11 cellular contexts compared by ENCODE assay signal in the genomic region with DNA sequence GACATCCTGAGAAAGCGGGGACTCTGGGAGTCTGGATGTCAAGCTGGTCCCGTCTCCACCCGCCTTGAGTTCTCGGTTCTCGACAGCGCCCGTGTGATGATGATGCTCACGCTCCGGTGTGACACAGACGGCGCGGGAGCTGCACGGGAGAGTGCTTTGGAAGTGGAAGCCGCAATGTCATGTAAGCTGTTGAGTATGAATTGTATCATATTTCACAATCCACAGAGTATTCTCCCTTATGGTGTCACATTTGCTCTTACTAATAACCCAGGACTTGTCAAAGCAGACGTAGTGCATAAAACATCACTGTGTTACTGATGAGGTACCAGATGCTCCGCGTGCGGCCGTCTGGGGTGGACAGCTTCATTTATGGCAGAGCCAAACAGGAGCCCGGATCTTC.
A peak's percentile ranks its signal among the peaks of the same experiment; 100 is the strongest.
DNase-seq lines count a peak whose midpoint lies in the region; ATAC-seq and TF ChIP-seq lines count a peak whose summit lies in the region.
"Had no signal": no experiment of that assay in that cellular context is flagged by ENCODE, and none has a peak within 500 bp of the region (broad histone marks: within the 10 kb centered on the region; RNA-seq: fewer than 3 reads in every experiment).

No MANE protein-coding gene starts in this region.

- H3K4ac ChIP-seq in trophoblast cell (ENCODE audit: low read depth, low read length) = no peak overlapping the region

- no peak for ATAC-seq in CD8-positive, alpha-beta T cell
- no peak for ATAC-seq in activated naive CD8-positive, alpha-beta T cell treated with anti-CD3 and anti-CD28 coated beads, Interleukin-2, amount 10 ng/mL, durations not matched to agents 7 days and 5 days (ENCODE audit: low read depth)
- ATAC-seq in GM21447 (IDR thresholded peaks at IDR 0.05; ENCODE audit: unreplicated experiment) = no peak

- peaks cover 47% of the 10 kb centered on the region for H3K36me3 Mint-ChIP-seq in CD8-positive, alpha-beta T cell
- peaks cover 26% of the 10 kb centered on the region for H3K36me3 Mint-ChIP-seq in activated naive CD8-positive, alpha-beta T cell treated with anti-CD3 and anti-CD28 coated beads, Interleukin-2, amount 10 ng/mL, durations not matched to agents 7 days and 5 days

- no peaks in the 10 kb centered on the region for H3K9me3 ChIP-seq in CD8-positive, alpha-beta T cell (ENCODE audit: low read length)
- H3K9me3 ChIP-seq in Loucy (ENCODE audit: insufficient read depth, low read depth, low read length) (no peaks in the 10 kb centered on the region), trophoblast cell (ENCODE audit: insufficient read depth, low read depth, low read length) (peaks cover 2% of the 10 kb centered on the region)
- H3K9me3 ChIP-seq: neutrophil, SJCRH30 had no signal

- no peak overlapping the region for H2AFZ ChIP-seq in Loucy (ENCODE audit: low read length)
- no peak overlapping the region for H2AFZ ChIP-seq in trophoblast cell (ENCODE audit: insufficient read depth, low read length, poor library complexity)

- CTCF ChIA-PET in CD8-positive, alpha-beta T cell (lab: Charles Lee) = interaction anchor here (0.6 to 2.4 kb wide), 17 partner anchors 9 to 672 kb away, joined by 3 to 13 read pairs (median 3); no protein-coding TSS in a partner anchor

- H3K9ac ChIP-seq in Loucy (ENCODE audit: low read depth, low read length, poor library complexity, severe bottlenecking) (peak overlapping the region; percentile 61), trophoblast cell (ENCODE audit: low read length) (no peak overlapping the region)

- intact Hi-C loops in CD8-positive, alpha-beta T cell (cut with DNase I, micrococcal nuclease) = loop anchor here (2.0 to 5.0 kb wide), 6 partner anchors 13 to 197 kb away; no protein-coding TSS in a partner anchor

- H3K79me2 ChIP-seq in Loucy (ENCODE audit: insufficient read depth, low read length) (peaks cover 38% of the 10 kb centered on the region; the same call in 1 of the 2 replicates), trophoblast cell (ENCODE audit: control insufficient read depth, insufficient read depth, low read length, poor library complexity) (no peaks in the 10 kb centered on the region)

- H2BK120ac ChIP-seq in trophoblast cell (ENCODE audit: insufficient read depth, low read length, poor library complexity) = no peak overlapping the region

- peak overlapping the region; percentile 38 for H2BK12ac ChIP-seq in trophoblast cell (ENCODE audit: low read length)

- peak overlapping the region; percentile 12 for H3K18ac ChIP-seq in trophoblast cell (ENCODE audit: low read length)

- no peaks in the 10 kb centered on the region for H3K9me2 ChIP-seq in Loucy (replicated peaks; ENCODE audit: low read depth, low read length)

- no peak overlapping the region for H2AK5ac ChIP-seq in trophoblast cell (ENCODE audit: low read length)

- no peaks in the 10 kb centered on the region for H3K36me3 ChIP-seq in CD8-positive, alpha-beta T cell (ENCODE audit: insufficient read depth, low read length)
- H3K36me3 ChIP-seq in Loucy (ENCODE audit: insufficient read depth, low read length) (peaks cover 7% of the 10 kb centered on the region; the same call in 1 of the 2 replicates), trophoblast cell (ENCODE audit: control insufficient read depth in 1 of 2, insufficient read depth in 2 of 2, low read length in 2 of 2) (no peaks in the 10 kb centered on the region)
- H3K36me3 ChIP-seq: neutrophil, SJCRH30 had no signal

- H3K27ac Mint-ChIP-seq in CD8-positive, alpha-beta T cell = peak overlapping the region; percentile 95
- peak overlapping the region; percentile 94 for H3K27ac Mint-ChIP-seq in activated naive CD8-positive, alpha-beta T cell treated with anti-CD3 and anti-CD28 coated beads, Interleukin-2, amount 10 ng/mL, durations not matched to agents 7 days and 5 days

- peaks cover 31% of the 10 kb centered on the region for H3K4me1 ChIP-seq in CD8-positive, alpha-beta T cell (ENCODE audit: insufficient read depth, low read length)
- peaks cover 50% of the 10 kb centered on the region for H3K4me1 ChIP-seq in Loucy (ENCODE audit: insufficient read depth, low read length, poor library complexity, severe bottlenecking)
- peaks cover 36 to 37% of the 10 kb centered on the region in 2 experiments for H3K4me1 ChIP-seq in trophoblast cell (ENCODE audit: control insufficient read depth in 1 of 2, insufficient read depth in 2 of 2, low read length in 2 of 2)

- no peak overlapping the region for H4K12ac ChIP-seq in trophoblast cell (ENCODE audit: low read depth, low read length)

- no peaks in the 10 kb centered on the region for H4K20me1 ChIP-seq in Loucy (ENCODE audit: insufficient read depth, low read length, poor library complexity, severe bottlenecking)

- no peaks in the 10 kb centered on the region for H3K27me3 ChIP-seq in CD8-positive, alpha-beta T cell (ENCODE audit: insufficient read depth, low read length)
- H3K27me3 ChIP-seq in Loucy (ENCODE audit: insufficient read depth, low read length, poor library complexity, severe bottlenecking) = no peaks in the 10 kb centered on the region
- H3K27me3 ChIP-seq in trophoblast cell (ENCODE audit: insufficient read depth, low read length) = no peaks in the 10 kb centered on the region
- H3K27me3 ChIP-seq: neutrophil, SJCRH30 had no signal

- H3K4me1 Mint-ChIP-seq in CD8-positive, alpha-beta T cell (ENCODE audit: low read depth) = peaks cover 54% of the 10 kb centered on the region
- peaks cover 52% of the 10 kb centered on the region for H3K4me1 Mint-ChIP-seq in activated naive CD8-positive, alpha-beta T cell treated with anti-CD3 and anti-CD28 coated beads, Interleukin-2, amount 10 ng/mL, durations not matched to agents 7 days and 5 days

- H3K23ac ChIP-seq in trophoblast cell (ENCODE audit: low read length) = no peak overlapping the region

- peak overlapping the region; percentile 10 for H2BK5ac ChIP-seq in trophoblast cell (ENCODE audit: low read depth, low read length, poor library complexity)

- TF ChIP-seq CTCF in CD8-positive, alpha-beta T cell (IDR thresholded peaks at IDR 0.05) = no peak
- TF ChIP-seq CTCF in Loucy (conservative IDR thresholded peaks at IDR 0.05; ENCODE audit: low read length) = no peak

- no peaks in the 10 kb centered on the region for H3F3A ChIP-seq in Loucy (ENCODE audit: low read depth)

- H4K91ac ChIP-seq in trophoblast cell (ENCODE audit: low read depth, low read length) = peak overlapping the region; percentile 7

- H3K4me3 ChIP-seq in CD8-positive, alpha-beta T cell (ENCODE audit: low read depth, low read length) = peak overlapping the region; percentile 12
- H3K4me3 ChIP-seq in Loucy (ENCODE audit: low read length, poor library complexity, severe bottlenecking) (no peak overlapping the region), trophoblast cell (ENCODE audit: low read depth, low read length) (no peak overlapping the region)
- H3K4me3 ChIP-seq: SJCRH30 had no signal

- no peaks in the 10 kb centered on the region for H3K9me3 Mint-ChIP-seq in CD8-positive, alpha-beta T cell
- H3K9me3 Mint-ChIP-seq in activated naive CD8-positive, alpha-beta T cell treated with anti-CD3 and anti-CD28 coated beads, Interleukin-2, amount 10 ng/mL, durations not matched to agents 7 days and 5 days = no peaks in the 10 kb centered on the region

- H3K4me2 ChIP-seq in Loucy (ENCODE audit: low read depth, low read length, poor library complexity, severe bottlenecking) = no peak overlapping the region
- no peak overlapping the region for H3K4me2 ChIP-seq in trophoblast cell (ENCODE audit: low read length)

- H3K4me3 Mint-ChIP-seq in CD8-positive, alpha-beta T cell = peak overlapping the region; percentile 75
- peak overlapping the region; percentile 77 for H3K4me3 Mint-ChIP-seq in activated naive CD8-positive, alpha-beta T cell treated with anti-CD3 and anti-CD28 coated beads, Interleukin-2, amount 10 ng/mL, durations not matched to agents 7 days and 5 days

- no CpG with 5 or more reads among the region's 20 CpGs for WGBS in trophoblast cell (ENCODE audit: extremely low coverage, insufficient coverage, insufficient read length)

- no peaks in the 10 kb centered on the region for H3K27me3 Mint-ChIP-seq in CD8-positive, alpha-beta T cell (ENCODE audit: low read depth)
- no peaks in the 10 kb centered on the region for H3K27me3 Mint-ChIP-seq in activated naive CD8-positive, alpha-beta T cell treated with anti-CD3 and anti-CD28 coated beads, Interleukin-2, amount 10 ng/mL, durations not matched to agents 7 days and 5 days

- POLR2A ChIA-PET in CD8-positive, alpha-beta T cell (lab: Charles Lee) = interaction anchor here (0.6 to 2.1 kb wide), 8 partner anchors 8 to 319 kb away, joined by 3 to 13 read pairs (median 6); no protein-coding TSS in a partner anchor
- POLR2A ChIA-PET in activated naive CD8-positive, alpha-beta T cell treated with anti-CD3 and anti-CD28 coated beads, Interleukin-2, amount 10 ng/mL, durations not matched to agents 7 days and 5 days (lab: Charles Lee) = interaction anchor here (0.9 to 2.5 kb wide), 12 partner anchors 9 to 320 kb away, joined by 3 to 17 read pairs (median 4); no protein-coding TSS in a partner anchor

- H3K14ac ChIP-seq in trophoblast cell (ENCODE audit: low read length) = peak overlapping the region; percentile 10

- H3K79me1 ChIP-seq in trophoblast cell (ENCODE audit: low read length) = peaks cover 11% of the 10 kb centered on the region

- no peak for DNase-seq in CD8-positive, alpha-beta T cell
- no peak for DNase-seq in activated naive CD8-positive, alpha-beta T cell treated with anti-CD3 and anti-CD28 coated beads, Interleukin-2, amount 10 ng/mL, durations not matched to agents 7 days and 5 days
- no peak for DNase-seq in trophoblast cell
- no peak for DNase-seq in nucleus accumbens (lab: John Stamatoyannopoulos, UW)
- DNase-seq in activated CD4-positive, CD25-positive, alpha-beta regulatory T cell (lab: John Stamatoyannopoulos, UW) = no peak
- DNase-seq: activated CD8-positive, alpha-beta memory T cell treated with anti-CD3 and anti-CD28 coated beads, Interleukin-2, amount 50 U/mL, for 48 hours; NCI-H1930 had no signal

- no peak overlapping the region for H4K8ac ChIP-seq in trophoblast cell (ENCODE audit: low read depth, low read length)

- H3K27ac ChIP-seq in CD8-positive, alpha-beta T cell (ENCODE audit: low read depth, low read length) = no peak overlapping the region
- peak overlapping the region; percentile 51 for H3K27ac ChIP-seq in trophoblast cell (ENCODE audit: low read depth, low read length)
- H3K27ac ChIP-seq: neutrophil, SJCRH30 had no signal
